18 cellular contexts compared by ENCODE assay signal in genomic region chr3:59879033-59879655, GRCh38.
"Had no signal": no experiment of that assay in that cellular context is flagged by ENCODE, and none has a peak within 500 bp of the region (broad histone marks: within the 10 kb centered on the region; RNA-seq: fewer than 3 reads in every experiment).

No MANE protein-coding gene starts in this region.

- H3K27ac Mint-ChIP-seq: activated CD4-positive, alpha-beta memory T cell treated with anti-CD3 and anti-CD28 coated beads for 36 hours; immature natural killer cell; naive B cell had no signal

- ATAC-seq: activated T-cell treated with anti-CD3 and anti-CD28 coated beads, Interleukin-2, amount 50 U/mL, for 4 hours; sciatic nerve; upper lobe of right lung had no signal

- H3K9me3 Mint-ChIP-seq: activated CD4-positive, alpha-beta memory T cell treated with anti-CD3 and anti-CD28 coated beads for 36 hours; activated T-cell treated with anti-CD3 and anti-CD28 coated beads, Interleukin-2, amount 50 U/mL, for 4 hours; naive B cell had no signal

- DNase-seq: activated CD4-positive, alpha-beta memory T cell treated with anti-CD3 and anti-CD28 coated beads for 36 hours; activated CD4-positive, CD25-positive, alpha-beta regulatory T cell treated with anti-CD3 and anti-CD28 coated beads, Interleukin-2, amount 50 U/mL, for 72 hours; activated gamma-delta T cell; activated T-cell treated with anti-CD3 and anti-CD28 coated beads, Interleukin-2, amount 50 U/mL, for 4 hours; caudate nucleus; colonic mucosa; esophagus squamous epithelium; foreskin fibroblast; immature natural killer cell; naive B cell; nucleus accumbens; spleen; stimulated activated CD4-positive, alpha-beta T cell treated with anti-CD3 and anti-CD28 coated beads, Interleukin-2, amount 100 ng/mL, for 24 hours; stimulated activated naive CD4-positive, alpha-beta T cell treated with Interleukin-2 at 50 U/mL for 16 hours; upper lobe of right lung had no signal

- H3K4me3 ChIP-seq: colonic mucosa, esophagus squamous epithelium, prostate gland, spleen, suprapubic skin, upper lobe of right lung had no signal

- H3K27me3 Mint-ChIP-seq: activated CD4-positive, alpha-beta memory T cell treated with anti-CD3 and anti-CD28 coated beads for 36 hours; naive B cell had no signal

- H3K4me3 Mint-ChIP-seq: activated CD4-positive, alpha-beta memory T cell treated with anti-CD3 and anti-CD28 coated beads for 36 hours; activated T-cell treated with anti-CD3 and anti-CD28 coated beads, Interleukin-2, amount 50 U/mL, for 4 hours; immature natural killer cell; naive B cell had no signal

- H3K36me3 Mint-ChIP-seq: immature natural killer cell, naive B cell had no signal
